2 cellular contexts compared by ENCODE assay signal in the genomic region with DNA sequence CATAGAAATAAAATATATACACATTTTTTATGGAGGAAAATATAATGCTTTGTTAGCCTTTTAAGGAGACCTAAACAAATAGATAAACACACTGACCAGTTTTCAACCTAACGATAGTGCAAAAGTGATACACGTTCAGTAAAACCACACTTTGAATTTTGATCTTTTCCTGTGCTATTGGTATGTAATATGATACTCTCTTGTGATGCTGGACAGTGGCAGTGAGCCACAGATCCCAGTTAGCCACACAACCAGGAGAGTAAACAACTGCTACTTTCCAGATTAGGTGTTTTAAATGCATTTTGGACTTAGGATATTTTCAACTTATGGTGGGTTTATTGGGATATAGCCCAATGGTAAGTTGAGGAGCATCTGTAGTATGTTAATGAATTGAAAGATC.
TF ChIP-seq lines count a peak whose summit lies in the region.

No MANE protein-coding gene starts in this region.

TF ChIP-seq in Ishikawa, 13 proteins besides CTCF, POLR2A, EP300 and RAD21 (continued from another document):
- TF ChIP-seq, protein P1, sequence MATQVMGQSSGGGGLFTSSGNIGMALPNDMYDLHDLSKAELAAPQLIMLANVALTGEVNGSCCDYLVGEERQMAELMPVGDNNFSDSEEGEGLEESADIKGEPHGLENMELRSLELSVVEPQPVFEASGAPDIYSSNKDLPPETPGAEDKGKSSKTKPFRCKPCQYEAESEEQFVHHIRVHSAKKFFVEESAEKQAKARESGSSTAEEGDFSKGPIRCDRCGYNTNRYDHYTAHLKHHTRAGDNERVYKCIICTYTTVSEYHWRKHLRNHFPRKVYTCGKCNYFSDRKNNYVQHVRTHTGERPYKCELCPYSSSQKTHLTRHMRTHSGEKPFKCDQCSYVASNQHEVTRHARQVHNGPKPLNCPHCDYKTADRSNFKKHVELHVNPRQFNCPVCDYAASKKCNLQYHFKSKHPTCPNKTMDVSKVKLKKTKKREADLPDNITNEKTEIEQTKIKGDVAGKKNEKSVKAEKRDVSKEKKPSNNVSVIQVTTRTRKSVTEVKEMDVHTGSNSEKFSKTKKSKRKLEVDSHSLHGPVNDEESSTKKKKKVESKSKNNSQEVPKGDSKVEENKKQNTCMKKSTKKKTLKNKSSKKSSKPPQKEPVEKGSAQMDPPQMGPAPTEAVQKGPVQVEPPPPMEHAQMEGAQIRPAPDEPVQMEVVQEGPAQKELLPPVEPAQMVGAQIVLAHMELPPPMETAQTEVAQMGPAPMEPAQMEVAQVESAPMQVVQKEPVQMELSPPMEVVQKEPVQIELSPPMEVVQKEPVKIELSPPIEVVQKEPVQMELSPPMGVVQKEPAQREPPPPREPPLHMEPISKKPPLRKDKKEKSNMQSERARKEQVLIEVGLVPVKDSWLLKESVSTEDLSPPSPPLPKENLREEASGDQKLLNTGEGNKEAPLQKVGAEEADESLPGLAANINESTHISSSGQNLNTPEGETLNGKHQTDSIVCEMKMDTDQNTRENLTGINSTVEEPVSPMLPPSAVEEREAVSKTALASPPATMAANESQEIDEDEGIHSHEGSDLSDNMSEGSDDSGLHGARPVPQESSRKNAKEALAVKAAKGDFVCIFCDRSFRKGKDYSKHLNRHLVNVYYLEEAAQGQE (IDR thresholded peaks at IDR 0.05; ENCODE audit: low read depth): peak; percentile 56; the same call in 1 of the 2 replicates

TF ChIP-seq in GM12878, 131 proteins besides CTCF, POLR2A, EP300 and RAD21 (continued from another document):
- no peak for TF ChIP-seq ASH2L (IDR thresholded peaks at IDR 0.05; ENCODE audit: borderline replicate concordance, low read depth)
- no peak for TF ChIP-seq TBL1XR1 (IDR thresholded peaks at IDR 0.05; ENCODE audit: low read depth, low read length)
- no peak for TF ChIP-seq SREBF1 (IDR thresholded peaks at IDR 0.05; ENCODE audit: low read length)
- TF ChIP-seq, protein P2, sequence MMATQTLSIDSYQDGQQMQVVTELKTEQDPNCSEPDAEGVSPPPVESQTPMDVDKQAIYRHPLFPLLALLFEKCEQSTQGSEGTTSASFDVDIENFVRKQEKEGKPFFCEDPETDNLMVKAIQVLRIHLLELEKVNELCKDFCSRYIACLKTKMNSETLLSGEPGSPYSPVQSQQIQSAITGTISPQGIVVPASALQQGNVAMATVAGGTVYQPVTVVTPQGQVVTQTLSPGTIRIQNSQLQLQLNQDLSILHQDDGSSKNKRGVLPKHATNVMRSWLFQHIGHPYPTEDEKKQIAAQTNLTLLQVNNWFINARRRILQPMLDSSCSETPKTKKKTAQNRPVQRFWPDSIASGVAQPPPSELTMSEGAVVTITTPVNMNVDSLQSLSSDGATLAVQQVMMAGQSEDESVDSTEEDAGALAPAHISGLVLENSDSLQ (IDR thresholded peaks at IDR 0.05): no peak
- TF ChIP-seq SMAD1 (IDR thresholded peaks at IDR 0.05; ENCODE audit: low read depth, partially characterized antibody): no peak
- TF ChIP-seq CHD2 (IDR thresholded peaks at IDR 0.05; ENCODE audit: borderline replicate concordance, low read depth, low read length): no peak
- no peak for TF ChIP-seq GATAD2B (conservative IDR thresholded peaks at IDR 0.05; ENCODE audit: low read depth)
- TF ChIP-seq NRF1 (conservative IDR thresholded peaks at IDR 0.05; ENCODE audit: low read depth, low read length): no peak
- TF ChIP-seq TARDBP (IDR thresholded peaks at IDR 0.05; ENCODE audit: borderline replicate concordance): no peak
- TF ChIP-seq PML (IDR thresholded peaks at IDR 0.05; ENCODE audit: low read length): no peak
- TF ChIP-seq, protein P3, sequence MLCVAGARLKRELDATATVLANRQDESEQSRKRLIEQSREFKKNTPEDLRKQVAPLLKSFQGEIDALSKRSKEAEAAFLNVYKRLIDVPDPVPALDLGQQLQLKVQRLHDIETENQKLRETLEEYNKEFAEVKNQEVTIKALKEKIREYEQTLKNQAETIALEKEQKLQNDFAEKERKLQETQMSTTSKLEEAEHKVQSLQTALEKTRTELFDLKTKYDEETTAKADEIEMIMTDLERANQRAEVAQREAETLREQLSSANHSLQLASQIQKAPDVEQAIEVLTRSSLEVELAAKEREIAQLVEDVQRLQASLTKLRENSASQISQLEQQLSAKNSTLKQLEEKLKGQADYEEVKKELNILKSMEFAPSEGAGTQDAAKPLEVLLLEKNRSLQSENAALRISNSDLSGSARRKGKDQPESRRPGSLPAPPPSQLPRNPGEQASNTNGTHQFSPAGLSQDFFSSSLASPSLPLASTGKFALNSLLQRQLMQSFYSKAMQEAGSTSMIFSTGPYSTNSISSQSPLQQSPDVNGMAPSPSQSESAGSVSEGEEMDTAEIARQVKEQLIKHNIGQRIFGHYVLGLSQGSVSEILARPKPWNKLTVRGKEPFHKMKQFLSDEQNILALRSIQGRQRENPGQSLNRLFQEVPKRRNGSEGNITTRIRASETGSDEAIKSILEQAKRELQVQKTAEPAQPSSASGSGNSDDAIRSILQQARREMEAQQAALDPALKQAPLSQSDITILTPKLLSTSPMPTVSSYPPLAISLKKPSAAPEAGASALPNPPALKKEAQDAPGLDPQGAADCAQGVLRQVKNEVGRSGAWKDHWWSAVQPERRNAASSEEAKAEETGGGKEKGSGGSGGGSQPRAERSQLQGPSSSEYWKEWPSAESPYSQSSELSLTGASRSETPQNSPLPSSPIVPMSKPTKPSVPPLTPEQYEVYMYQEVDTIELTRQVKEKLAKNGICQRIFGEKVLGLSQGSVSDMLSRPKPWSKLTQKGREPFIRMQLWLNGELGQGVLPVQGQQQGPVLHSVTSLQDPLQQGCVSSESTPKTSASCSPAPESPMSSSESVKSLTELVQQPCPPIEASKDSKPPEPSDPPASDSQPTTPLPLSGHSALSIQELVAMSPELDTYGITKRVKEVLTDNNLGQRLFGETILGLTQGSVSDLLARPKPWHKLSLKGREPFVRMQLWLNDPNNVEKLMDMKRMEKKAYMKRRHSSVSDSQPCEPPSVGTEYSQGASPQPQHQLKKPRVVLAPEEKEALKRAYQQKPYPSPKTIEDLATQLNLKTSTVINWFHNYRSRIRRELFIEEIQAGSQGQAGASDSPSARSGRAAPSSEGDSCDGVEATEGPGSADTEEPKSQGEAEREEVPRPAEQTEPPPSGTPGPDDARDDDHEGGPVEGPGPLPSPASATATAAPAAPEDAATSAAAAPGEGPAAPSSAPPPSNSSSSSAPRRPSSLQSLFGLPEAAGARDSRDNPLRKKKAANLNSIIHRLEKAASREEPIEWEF (IDR thresholded peaks at IDR 0.05; ENCODE audit: insufficient replicate concordance, low read depth, low read length): no peak
- no peak for TF ChIP-seq POU2F2 (IDR thresholded peaks at IDR 0.05; ENCODE audit: borderline replicate concordance, low read depth, low read length)
- TF ChIP-seq, protein P1 (IDR thresholded peaks at IDR 0.05; ENCODE audit: low read depth, low read length): no peak
